ENCODE assay signal across 18 cellular contexts in the genomic region with DNA sequence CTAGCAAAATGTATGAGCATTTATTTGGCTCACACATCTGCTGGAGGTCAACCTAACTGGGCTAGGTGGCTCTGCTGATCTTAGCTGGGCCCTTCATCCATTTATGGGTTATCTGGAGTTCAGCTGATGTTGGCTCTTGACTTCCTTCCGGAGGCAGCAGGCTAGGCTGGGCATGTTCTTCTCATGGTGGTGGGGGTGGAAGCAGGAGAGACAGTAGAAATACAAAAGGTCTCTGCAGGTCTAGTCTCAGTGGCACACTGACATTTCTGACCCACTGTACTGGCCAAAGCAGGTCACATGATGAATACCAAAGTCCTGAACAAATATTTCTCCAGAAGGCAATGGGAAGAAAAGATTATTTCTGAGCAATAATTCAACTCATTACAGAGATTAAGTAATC.
DNase-seq lines count a peak whose midpoint lies in the region; FAIRE-seq and TF ChIP-seq lines count a peak whose summit lies in the region.
"Had no signal": no experiment of that assay in that cellular context is flagged by ENCODE, and none has a peak within 500 bp of the region (broad histone marks: within the 10 kb centered on the region; RNA-seq: fewer than 3 reads in every experiment).

No MANE protein-coding gene starts in this region.

- H3K27ac Mint-ChIP-seq in Calu3 (ENCODE audit: unreplicated experiment): peak overlapping the region; percentile 67

- H3K27me3 ChIP-seq in osteoblast (ENCODE audit: insufficient read depth, low read length) (no peaks in the 10 kb centered on the region), A673 (replicated peaks; ENCODE audit: insufficient read depth, low read depth, low read length, poor library complexity) (peaks cover 12% of the 10 kb centered on the region)

- BruUV-seq in Calu3 (replicated peaks; lab: Mats Ljungman, UMichigan): no TSS peak
- no TSS peak for BruUV-seq in A673 (replicated peaks; lab: Mats Ljungman, UMichigan)

- H3K36me3 Mint-ChIP-seq in Calu3 (ENCODE audit: insufficient read depth, unreplicated experiment): peaks cover 8% of the 10 kb centered on the region

- H3K4me1 Mint-ChIP-seq in Calu3 (ENCODE audit: low read depth, unreplicated experiment): peaks cover 50% of the 10 kb centered on the region
- H3K4me1 Mint-ChIP-seq: CD8-positive, alpha-beta memory T cell had no signal

- CTCF ChIA-PET in Calu3 (lab: Charles Lee) (interaction anchor here (1.4 kb wide), 1 partner anchor 11 kb away, joined by 5 read pairs; no protein-coding TSS in a partner anchor), A673 (lab: Charles Lee) (no interaction called here), HEK293T (lab: Yijun Ruan, JAX) (no interaction called here)

- H3K9me3 ChIP-seq in osteoblast (ENCODE audit: low read depth, low read length) (no peaks in the 10 kb centered on the region), A673 (ENCODE audit: low read depth, low read length, poor library complexity, severe bottlenecking) (no peaks in the 10 kb centered on the region)

- H3K36me3 ChIP-seq in osteoblast (ENCODE audit: insufficient read depth, low read length) (no peaks in the 10 kb centered on the region), A673 (ENCODE audit: insufficient read depth, low read length, poor library complexity, severe bottlenecking) (no peaks in the 10 kb centered on the region)

- H3K4me3 Mint-ChIP-seq in Calu3 (ENCODE audit: low read depth, unreplicated experiment): no peak overlapping the region
- H3K4me3 Mint-ChIP-seq: CD8-positive, alpha-beta memory T cell had no signal

- no peak overlapping the region for H3K27ac ChIP-seq in osteoblast (ENCODE audit: low read depth, low read length)
- no peak overlapping the region for H3K27ac ChIP-seq in A673 (ENCODE audit: low read depth, low read length, poor library complexity, severe bottlenecking)
- H3K27ac ChIP-seq: C4-2B had no signal

- intact Hi-C loops in Calu3 (cut with micrococcal nuclease; ENCODE audit: unreplicated experiment) (no loop called here), A673 (cut with micrococcal nuclease; ENCODE audit: unreplicated experiment) (no loop called here)

- POLR2A ChIA-PET in A673 (lab: Charles Lee; ENCODE audit: low non-redundant PET): no interaction called here
- POLR2A ChIA-PET in HEK293T (lab: Yijun Ruan, JAX): no interaction called here

- no peaks in the 10 kb centered on the region for H3K27me3 Mint-ChIP-seq in Calu3 (ENCODE audit: unreplicated experiment)
- H3K27me3 Mint-ChIP-seq: CD8-positive, alpha-beta memory T cell had no signal

- H3K4me1 ChIP-seq in osteoblast (ENCODE audit: insufficient read depth, low read length) (peaks cover 3% of the 10 kb centered on the region), A673 (ENCODE audit: insufficient read depth, low read length, poor library complexity, severe bottlenecking) (peaks cover 25% of the 10 kb centered on the region)

- no peaks in the 10 kb centered on the region for H3K79me2 ChIP-seq in osteoblast (ENCODE audit: insufficient read depth, low read length)

- FAIRE-seq in D721Med (lab: Jason Lieb, UNC): no peak

- H2AFZ ChIP-seq in osteoblast (ENCODE audit: low read length): no peak overlapping the region

- H3K4me2 ChIP-seq in osteoblast (ENCODE audit: insufficient read depth, low read length): no peak overlapping the region

- H3K9me3 Mint-ChIP-seq in Calu3 (ENCODE audit: low read depth, unreplicated experiment): no peaks in the 10 kb centered on the region
- H3K9me3 Mint-ChIP-seq: CD8-positive, alpha-beta memory T cell had no signal

- H3K4me3 ChIP-seq in choroid plexus epithelial cell (ENCODE audit: low read depth, low read length) (no peak overlapping the region), osteoblast (ENCODE audit: insufficient read depth, low read length) (no peak overlapping the region), A673 (ENCODE audit: low read depth, low read length, poor library complexity, severe bottlenecking) (no peak overlapping the region)

- no peak for TF ChIP-seq CTCF in Calu3 (IDR thresholded peaks at IDR 0.05; ENCODE audit: unreplicated experiment)
- no peak for TF ChIP-seq CTCF in choroid plexus epithelial cell (conservative IDR thresholded peaks at IDR 0.05; ENCODE audit: low read depth, low read length)
- TF ChIP-seq CTCF in osteoblast (IDR thresholded peaks at IDR 0.05; ENCODE audit: extremely low read depth, low read depth, low read length): no peak
- TF ChIP-seq CTCF in D721Med (IDR thresholded peaks at IDR 0.05; ENCODE audit: insufficient read depth, missing control alignments): no peak
- TF ChIP-seq CTCF in A673 (conservative IDR thresholded peaks at IDR 0.05; ENCODE audit: low read depth, low read length): no peak

- no peaks in the 10 kb centered on the region for H4K20me1 ChIP-seq in osteoblast (ENCODE audit: insufficient read depth, low read length)

- DNase-seq in Calu3: peak; percentile 17
- DNase-seq in RPMI8226: peak; percentile 5
- DNase-seq in choroid plexus epithelial cell (ENCODE audit: low read depth): peak; percentile 70
- DNase-seq in osteoblast (ENCODE audit: insufficient read length, low spot score, missing footprints): peak; percentile 53
- no peak for DNase-seq in D721Med (ENCODE audit: insufficient read length, low spot score)
- no peak for DNase-seq in A673 (ENCODE audit: low spot score)
- DNase-seq in HEK293T (ENCODE audit: extremely low spot score): no peak
- DNase-seq: CD8-positive, alpha-beta memory T cell; DMS79; H7; MV-4-11; NCI-H1105 treated with DMSO at 0.1 percent for 48 hours; NCI-H1694; NCI-H446; NCI-H526; OCI-M1; SIG-M5 had no signal

TF ChIP-seq in HEK293T, 16 proteins besides CTCF, POLR2A, EP300 and RAD21:
- no peak for TF ChIP-seq PKNOX1 (IDR thresholded peaks at IDR 0.05)
- no peak for TF ChIP-seq LEF1 (IDR thresholded peaks at IDR 0.05; ENCODE audit: borderline replicate concordance)

Comparison
In these comparisons a context has a peak if more than half of its experiments do, and no peak if none do; other contexts are left out.
1. DNase-seq: peak in Calu3 (single experiment), RPMI8226 (single experiment), choroid plexus epithelial cell (single experiment) and osteoblast (single experiment); none in D721Med (single experiment), A673 (single experiment) and HEK293T (single experiment).